In genomic region chr1:44029911-44030605, GRCh38 we compare ENCODE assay signal across 8 cellular contexts. TPM values are rescaled to one million over a fixed set of nuclear protein-coding genes. Genes with fewer than 3 reads are reported as not detected.
DNase-seq lines count a peak whose midpoint lies in the region; ATAC-seq and TF ChIP-seq lines count a peak whose summit lies in the region.

No MANE protein-coding gene starts in this region.

- DNase-seq in NCI-H1092 (lab: John Stamatoyannopoulos, UW): peak; percentile 75
- DNase-seq in SW 1271 (lab: John Stamatoyannopoulos, UW): peak; percentile 50 to 82
- DNase-seq in activated naive CD8-positive, alpha-beta T cell treated with anti-CD3 and anti-CD28 coated beads, Interleukin-2, amount 50 U/mL, for 24 hours: peak; percentile 89
- DNase-seq in left cardiac atrium: peak; percentile 93
- DNase-seq in progenitor cell of endocrine pancreas (ENCODE audit: low spot score, unreplicated experiment): peak; percentile 71
- peak; percentile 94 to 98 for DNase-seq in upper lobe of left lung

- peaks cover under 1% of the 10 kb centered on the region for H3K36me3 Mint-ChIP-seq in activated naive CD8-positive, alpha-beta T cell treated with anti-CD3 and anti-CD28 coated beads, Interleukin-2, amount 50 U/mL, for 24 hours (ENCODE audit: low read depth)
- no peaks in the 10 kb centered on the region for H3K36me3 Mint-ChIP-seq in progenitor cell of endocrine pancreas (ENCODE audit: insufficient read depth)

- H3K27ac Mint-ChIP-seq in activated naive CD8-positive, alpha-beta T cell treated with anti-CD3 and anti-CD28 coated beads, Interleukin-2, amount 50 U/mL, for 24 hours: peak overlapping the region; percentile 90
- peak overlapping the region; percentile 97 for H3K27ac Mint-ChIP-seq in progenitor cell of endocrine pancreas

- no peaks in the 10 kb centered on the region for H3K27me3 ChIP-seq in upper lobe of left lung

- no peaks in the 10 kb centered on the region for H3K9me3 ChIP-seq in upper lobe of left lung

- peak in 2 of 4 donors; percentile 34 to 59 for TF ChIP-seq POLR2A in upper lobe of left lung (IDR thresholded peaks at IDR 0.05)

- ATAC-seq in HG02610 (IDR thresholded peaks at IDR 0.05; ENCODE audit: unreplicated experiment) (peak; percentile 82), left cardiac atrium (peak; percentile 90 to 95), upper lobe of left lung (ENCODE audit: low FRiP score in 2 of 2) (peak; percentile 85 to 94)
- peak; percentile 77 for ATAC-seq in activated naive CD8-positive, alpha-beta T cell treated with anti-CD3 and anti-CD28 coated beads, Interleukin-2, amount 50 U/mL, for 24 hours

- peak overlapping the region; percentile 52 for H3K4me3 ChIP-seq in GM12875 (ENCODE audit: low read depth, low read length)
- peak overlapping the region; percentile 84 to 97 (median 89) for H3K4me3 ChIP-seq in upper lobe of left lung

- intact Hi-C loops in left cardiac atrium (cut with DNase I): no loop called here

- H3K4me1 Mint-ChIP-seq in activated naive CD8-positive, alpha-beta T cell treated with anti-CD3 and anti-CD28 coated beads, Interleukin-2, amount 50 U/mL, for 24 hours: peaks cover 16% of the 10 kb centered on the region
- H3K4me1 Mint-ChIP-seq in progenitor cell of endocrine pancreas (ENCODE audit: low read depth): peaks cover 19% of the 10 kb centered on the region

- no peaks in the 10 kb centered on the region for H3K36me3 ChIP-seq in upper lobe of left lung

- TF ChIP-seq EP300 in upper lobe of left lung (IDR thresholded peaks at IDR 0.05): peak in 1 of 4 donors; percentile 33

- peak overlapping the region; percentile 77 to 92 (median 85) for H3K27ac ChIP-seq in upper lobe of left lung

- no peaks in the 10 kb centered on the region for H3K27me3 Mint-ChIP-seq in activated naive CD8-positive, alpha-beta T cell treated with anti-CD3 and anti-CD28 coated beads, Interleukin-2, amount 50 U/mL, for 24 hours
- H3K27me3 Mint-ChIP-seq in progenitor cell of endocrine pancreas: no peaks in the 10 kb centered on the region

- no peak for TF ChIP-seq CTCF in GM12875 (IDR thresholded peaks at IDR 0.05; ENCODE audit: borderline replicate concordance, insufficient read depth, low read depth, low read length)
- no peak for TF ChIP-seq CTCF in progenitor cell of endocrine pancreas (IDR thresholded peaks at IDR 0.05; ENCODE audit: unreplicated experiment)
- peak in 1 of 6 experiments; percentile 25 for TF ChIP-seq CTCF in upper lobe of left lung (IDR thresholded peaks at IDR 0.05)

- 0% methylated on average over 12 to 17 of the region's 75 CpGs for WGBS in upper lobe of left lung, 2 donors

- H3K4me1 ChIP-seq in upper lobe of left lung: peaks cover 12 to 40% (median 33%) of the 10 kb centered on the region in 4 donors

- no peaks in the 10 kb centered on the region for H3K9me3 Mint-ChIP-seq in activated naive CD8-positive, alpha-beta T cell treated with anti-CD3 and anti-CD28 coated beads, Interleukin-2, amount 50 U/mL, for 24 hours
- H3K9me3 Mint-ChIP-seq in progenitor cell of endocrine pancreas (ENCODE audit: low read depth): no peaks in the 10 kb centered on the region

- H3K4me3 Mint-ChIP-seq in activated naive CD8-positive, alpha-beta T cell treated with anti-CD3 and anti-CD28 coated beads, Interleukin-2, amount 50 U/mL, for 24 hours: peak overlapping the region; percentile 88
- H3K4me3 Mint-ChIP-seq in progenitor cell of endocrine pancreas (ENCODE audit: low read depth): peak overlapping the region; percentile 90

RNA-seq across cellular contexts. Expression of gene SLC6A9, which starts 1.2 kb away (rescaled TPM):
- total RNA-seq in left cardiac atrium (1 to 10 TPM; 1.3 to 3.1 TPM), progenitor cell of endocrine pancreas (26.9 and 29.4 TPM in 2 replicates), upper lobe of left lung (10 to 100 TPM in 5 of 6 donors, 1 to 10 TPM in 1; 5.6 to 23.1 (median 19.5) TPM)

RNA-seq across cellular contexts. Expression of gene CCDC24, which starts 38.7 kb away (rescaled TPM):
- 1 to 10 TPM; 1.8 to 2.2 TPM for total RNA-seq in left cardiac atrium
- total RNA-seq in progenitor cell of endocrine pancreas: 34.8 and 35.9 TPM in 2 replicates
- total RNA-seq in upper lobe of left lung: 10 to 100 TPM in 3 of 6 donors, 1 to 10 TPM in 3; 7.3 to 14.5 (median 10.0) TPM

RNA-seq across cellular contexts. Expression of gene B4GALT2, which starts 51.0 kb away (rescaled TPM):
- total RNA-seq in left cardiac atrium: 10 to 100 TPM; 35.5 to 44.2 TPM
- 61.7 and 63.1 TPM in 2 replicates for total RNA-seq in progenitor cell of endocrine pancreas
- 10 to 100 TPM; 11.5 to 33.0 (median 18.1) TPM for total RNA-seq in upper lobe of left lung

RNA-seq across cellular contexts. Expression of gene ATP6V0B, which starts 55.3 kb away (rescaled TPM):
- total RNA-seq in left cardiac atrium (100 to 1,000 TPM in 1 of 2 donors, 10 to 100 TPM in 1; 96.5 to 113 TPM), progenitor cell of endocrine pancreas (104 and 108 TPM in 2 replicates), upper lobe of left lung (100 to 1,000 TPM in 5 of 6 donors, 10 to 100 TPM in 1; 98.0 to 225 (median 161) TPM)

Comparison
In these comparisons a context has a peak if more than half of its experiments do, and no peak if none do; other contexts are left out.
1. Peak in every context shown above with its lines: DNase-seq, ATAC-seq, H3K4me3 ChIP-seq and H3K27ac ChIP-seq.